In the genomic region with DNA sequence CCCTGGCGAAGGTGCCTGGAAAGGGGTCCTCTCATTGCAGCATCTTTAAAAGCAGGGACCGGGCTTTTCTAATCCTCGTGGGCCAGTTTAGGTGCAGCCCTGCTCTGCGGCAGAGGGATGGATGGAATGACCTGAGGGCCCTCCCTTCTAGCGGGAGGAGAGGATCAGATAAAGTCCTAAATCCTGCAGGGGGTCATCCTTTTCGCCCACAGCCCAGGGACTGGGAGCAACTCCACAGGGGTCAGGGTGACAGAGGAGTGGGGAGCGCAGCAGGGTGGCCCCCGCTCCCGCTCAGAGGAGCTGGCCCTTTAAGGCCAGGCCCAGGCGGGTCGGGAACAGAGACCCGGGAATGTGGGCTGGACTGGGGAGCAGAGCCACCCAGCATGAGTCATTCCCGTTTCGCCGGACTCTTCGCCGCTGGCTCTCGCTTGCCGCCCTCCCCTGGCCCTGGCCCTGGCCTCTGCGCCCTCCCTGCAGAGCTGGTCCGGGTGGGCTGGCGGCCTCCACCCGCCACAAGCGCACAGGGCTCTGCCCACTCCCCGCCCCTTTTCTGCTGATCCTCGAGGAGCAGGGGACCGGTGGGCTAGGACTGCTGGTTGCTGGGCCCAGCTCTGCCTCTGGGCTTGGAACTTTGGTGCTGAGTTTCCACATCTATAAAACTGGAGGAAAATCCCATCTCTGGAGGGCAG, we compare ENCODE assay signal across 8 cellular contexts.
DNase-seq lines count a peak whose midpoint lies in the region; ATAC-seq and TF ChIP-seq lines count a peak whose summit lies in the region.

No MANE protein-coding gene starts in this region.

- H3K4me3 ChIP-seq in NT2/D1 (ENCODE audit: insufficient read length, low read depth) (peak overlapping the region; percentile 75), lower lobe of right lung (peak overlapping the region; percentile 71), upper lobe of right lung (peak overlapping the region; percentile 64)

- H3K27me3 ChIP-seq in NT2/D1 (ENCODE audit: insufficient read depth, insufficient read length) (peaks cover 7% of the 10 kb centered on the region), lower lobe of right lung (ENCODE audit: low read depth) (no peaks in the 10 kb centered on the region), upper lobe of right lung (no peaks in the 10 kb centered on the region)

- intact Hi-C loops in lower lobe of right lung (cut with DNase I) (loop anchor here (10.0 kb wide), 1 partner anchor 184 kb away; a partner anchor contains a TSS), upper lobe of right lung (cut with DNase I) (loop anchor here (10.0 kb wide), 2 partner anchors 74 to 184 kb away; a partner anchor contains a TSS)

- no peak for TF ChIP-seq CTCF in lower lobe of right lung (IDR thresholded peaks at IDR 0.05)
- no peak for TF ChIP-seq CTCF in upper lobe of right lung (IDR thresholded peaks at IDR 0.05)

- no peaks in the 10 kb centered on the region for H3K9me3 ChIP-seq in NT2/D1 (ENCODE audit: insufficient read depth, low read length)
- H3K9me3 ChIP-seq in lower lobe of right lung: no peaks in the 10 kb centered on the region
- no peaks in the 10 kb centered on the region for H3K9me3 ChIP-seq in upper lobe of right lung

- peak overlapping the region; percentile 87 for H3K27ac ChIP-seq in lower lobe of right lung
- H3K27ac ChIP-seq in upper lobe of right lung: peak overlapping the region; percentile 73

- H3K36me3 ChIP-seq in NT2/D1 (ENCODE audit: insufficient read depth, insufficient read length, low read length): peaks cover 5% of the 10 kb centered on the region
- no peaks in the 10 kb centered on the region for H3K36me3 ChIP-seq in lower lobe of right lung
- H3K36me3 ChIP-seq in upper lobe of right lung: no peaks in the 10 kb centered on the region

- peak overlapping the region; percentile 88 for H3K9ac ChIP-seq in NT2/D1 (ENCODE audit: insufficient read length, low read depth)

- peak; percentile 90 for DNase-seq in Daoy (ENCODE audit: low read depth)
- peak; percentile 83 for DNase-seq in NT2/D1 (ENCODE audit: low read depth, low spot score)
- peak; percentile 83 for DNase-seq in ecto neural progenitor cell (ENCODE audit: low spot score)
- DNase-seq in lower lobe of right lung: peak; percentile 75
- peak; percentile 87 for DNase-seq in upper lobe of right lung
- no peak for DNase-seq in AML-193 (lab: John Stamatoyannopoulos, UW)

- peaks cover 29% of the 10 kb centered on the region for H3K4me1 ChIP-seq in NT2/D1 (ENCODE audit: insufficient read depth, insufficient read length)
- H3K4me1 ChIP-seq in lower lobe of right lung: peaks cover 36% of the 10 kb centered on the region
- peaks cover 21% of the 10 kb centered on the region for H3K4me1 ChIP-seq in upper lobe of right lung

- peak; percentile 88 to 92 for ATAC-seq in lower lobe of right lung
- ATAC-seq in upper lobe of right lung: peak; percentile 83
- no peak for ATAC-seq in GM21737 (IDR thresholded peaks at IDR 0.05; ENCODE audit: unreplicated experiment)
- no peak for ATAC-seq in GM21528 (IDR thresholded peaks at IDR 0.05; ENCODE audit: low FRiP score, unreplicated experiment)

Comparison
In these comparisons a context has a peak if more than half of its experiments do, and no peak if none do; other contexts are left out.
1. DNase-seq: peak in Daoy (single experiment), NT2/D1 (single experiment), ecto neural progenitor cell (single experiment), lower lobe of right lung (single experiment) and upper lobe of right lung (single experiment); none in AML-193 (0 of 2).
2. ATAC-seq: peak in lower lobe of right lung (2 of 2) and upper lobe of right lung (single experiment); none in GM21737 (single experiment) and GM21528 (single experiment).
3. Peak in every context shown above with its lines, with median percentiles within 50 percentile points of each other: H3K4me3 ChIP-seq.